ENCODE assay signal across 8 cellular contexts in genomic region chr4:98995183-98996055, GRCh38. TPM values are rescaled to one million over a fixed set of nuclear protein-coding genes. Genes with fewer than 3 reads are reported as not detected.
DNase-seq lines count a peak whose midpoint lies in the region; ATAC-seq and TF ChIP-seq lines count a peak whose summit lies in the region.

Gene METAP1 (plus strand): TSS chr4:98995721. CDS start chr4:98995754, 33 bp downstream.

- H4K20me1 ChIP-seq in SU-DHL-6 (ENCODE audit: low read depth, low read length), result no peaks in the 10 kb centered on the region

- H3K79me2 ChIP-seq in SU-DHL-6 (ENCODE audit: insufficient read depth, low read length), result peaks cover 43% of the 10 kb centered on the region
- H3K79me2 ChIP-seq in parathyroid adenoma, result no peaks in the 10 kb centered on the region

- no peaks in the 10 kb centered on the region for H3K27me3 ChIP-seq in SU-DHL-6 (ENCODE audit: low read length)
- no peaks in the 10 kb centered on the region for H3K27me3 ChIP-seq in parathyroid adenoma (ENCODE audit: control insufficient read depth, insufficient read depth, low read length)
- H3K27me3 ChIP-seq in tibial nerve, result no peaks in the 10 kb centered on the region

- H2AFZ ChIP-seq in SU-DHL-6 (ENCODE audit: low read depth, low read length, severe bottlenecking), result peak within 1 kb of the TSS; percentile 91
- H2AFZ ChIP-seq in parathyroid adenoma, result peak within 1 kb of the TSS; percentile 89

- H3F3A ChIP-seq in SU-DHL-6 (ENCODE audit: insufficient read depth), result 0 out of 2 replicates have a peak, but pooled peaks cover 11% of the 10 kb centered on the region

- H3K4me2 ChIP-seq in SU-DHL-6 (ENCODE audit: low read depth, low read length, poor library complexity, severe bottlenecking), result peak within 1 kb of the TSS; percentile 74
- H3K4me2 ChIP-seq in parathyroid adenoma (ENCODE audit: low read length), result peak within 1 kb of the TSS; percentile 97

- no peaks in the 10 kb centered on the region for H3K9me2 ChIP-seq in SU-DHL-6 (replicated peaks; ENCODE audit: insufficient read depth, low read length)

- no peaks in the 10 kb centered on the region for H3K9me3 ChIP-seq in SU-DHL-6 (ENCODE audit: insufficient read depth, low read length)
- no peaks in the 10 kb centered on the region for H3K9me3 ChIP-seq in parathyroid adenoma (ENCODE audit: control insufficient read depth, low read length)
- H3K9me3 ChIP-seq in tibial nerve, result no peaks in the 10 kb centered on the region

- H3K27ac ChIP-seq in SU-DHL-6 (ENCODE audit: low read depth, low read length) (peak within 1 kb of the TSS; percentile 62), parathyroid adenoma (peak within 1 kb of the TSS; percentile 64), tibial nerve (peak within 1 kb of the TSS; percentile 70 to 97 (median 90))

- WGBS in tibial nerve, 2 donors, result 0 to 1% methylated on average over 33 to 49 of the region's 94 CpGs

- H3K36me3 ChIP-seq in SU-DHL-6 (ENCODE audit: low read length) (no peaks in the 10 kb centered on the region), parathyroid adenoma (ENCODE audit: control insufficient read depth, insufficient read depth, low read length) (no peaks in the 10 kb centered on the region), tibial nerve (no peaks in the 10 kb centered on the region)

- peak; percentile 74 for TF ChIP-seq CTCF in GM12873 (IDR thresholded peaks at IDR 0.05; ENCODE audit: insufficient read depth, low read depth, low read length, missing control alignments)
- peak; percentile 37 for TF ChIP-seq CTCF in SU-DHL-6 (IDR thresholded peaks at IDR 0.05; ENCODE audit: insufficient read depth, low read length, poor library complexity, severe bottlenecking)
- peak; percentile 47 for TF ChIP-seq CTCF in parathyroid adenoma (IDR thresholded peaks at IDR 0.05)
- TF ChIP-seq CTCF in tibial nerve (IDR thresholded peaks at IDR 0.05), result peak in 4 of 5 experiments; percentile 43 to 70 (median 62)

- H3K4me1 ChIP-seq in parathyroid adenoma (no peaks in the 10 kb centered on the region), tibial nerve (peaks cover 0 to 26% (median 11%) of the 10 kb centered on the region in 4 donors)

- H3K4me3 ChIP-seq in SU-DHL-6 (ENCODE audit: insufficient read depth, low read length, poor library complexity, severe bottlenecking), result peak within 1 kb of the TSS; percentile 70
- peak within 1 kb of the TSS; percentile 67 for H3K4me3 ChIP-seq in parathyroid adenoma (ENCODE audit: low read depth, low read length)
- peak within 1 kb of the TSS; percentile 92 to 99 (median 96) for H3K4me3 ChIP-seq in tibial nerve

- ATAC-seq in HG02759 (IDR thresholded peaks at IDR 0.05; ENCODE audit: unreplicated experiment), result peak; percentile 89
- peak; percentile 95 for ATAC-seq in Right ventricle myocardium superior (ENCODE audit: poor library complexity)

- TF ChIP-seq POLR2A in tibial nerve (IDR thresholded peaks at IDR 0.05), result peak; percentile 13 to 19

- intact Hi-C loops in Right ventricle myocardium superior (cut with DNase I), result loop anchor here (2.0 kb wide), 2 partner anchors 61 to 65 kb away; no protein-coding TSS in a partner anchor

- peak; percentile 73 for DNase-seq in NCI-H128 (lab: John Stamatoyannopoulos, UW; ENCODE audit: unreplicated experiment)
- DNase-seq in activated naive CD8-positive, alpha-beta T cell treated with anti-CD3 and anti-CD28 coated beads, Interleukin-2, amount 50 U/mL, for 16 hours (ENCODE audit: low read depth, low spot score), result peak; percentile 91
- DNase-seq in Right ventricle myocardium superior, result peak; percentile 96
- peak; percentile 81 to 83 for DNase-seq in tibial nerve (ENCODE audit: low spot score in 2 of 2)

- peak in 1 of 2 donors; percentile 80 for TF ChIP-seq EP300 in tibial nerve (IDR thresholded peaks at IDR 0.05)

- H3K9ac ChIP-seq in SU-DHL-6 (ENCODE audit: low read length) (peak within 1 kb of the TSS; percentile 66), parathyroid adenoma (no peak within 1 kb of the TSS)

RNA-seq across cellular contexts. Expression of gene METAP1, which starts in this region (rescaled TPM):
- total RNA-seq in Right ventricle myocardium superior, result 57.5 TPM
- total RNA-seq in tibial nerve, result 10 to 100 TPM; 16.4 to 32.1 (median 20.0) TPM

Comparison
In these comparisons a context has a peak if more than half of its experiments do, and no peak if none do; other contexts are left out.
1. Peak in every context shown above with its lines: DNase-seq, ATAC-seq, H3K4me3 ChIP-seq and H3K27ac ChIP-seq.